25 cellular contexts compared by ENCODE assay signal in genomic region chr14:71713061-71713850, GRCh38.
DNase-seq lines count a peak whose midpoint lies in the region; ATAC-seq and TF ChIP-seq lines count a peak whose summit lies in the region.
"Had no signal": no experiment of that assay in that cellular context is flagged by ENCODE, and none has a peak within 500 bp of the region (broad histone marks: within the 10 kb centered on the region; RNA-seq: fewer than 3 reads in every experiment).

No MANE protein-coding gene starts in this region.

- H3K27me3 ChIP-seq in tibial artery: no peaks in the 10 kb centered on the region
- H3K27me3 ChIP-seq: adrenal gland, hepatocyte, left lung, neural progenitor cell, suprapubic skin had no signal

- intact Hi-C loops in tibial artery (cut with DNase I; ENCODE audit: low total_unique reads): no loop called here

- no peak for ATAC-seq in GM21390 (IDR thresholded peaks at IDR 0.05; ENCODE audit: unreplicated experiment)
- ATAC-seq in HG02763 (IDR thresholded peaks at IDR 0.05; ENCODE audit: unreplicated experiment): no peak
- ATAC-seq: left lung; psoas muscle; stimulated activated memory B cell treated with anti-CD40 and anti-IgM and Interleukin-4, amounts not matched to agents 10 μg/mL and 1 μg/mL and 100 μg/mL, for 72 hours had no signal

- DNase-seq in HCEC 1CT (peak; percentile 53), amniotic epithelial cell (ENCODE audit: low read depth) (peak; percentile 63), fibroblast of mammary gland (ENCODE audit: low read depth) (peak; percentile 60), tibial artery (no peak), NCI-H2171 treated with DMSO at 0.1 percent for 48 hours (lab: John Stamatoyannopoulos, UW) (no peak), mesenteric fat pad (ENCODE audit: low spot score) (no peak)
- DNase-seq: activated B cell treated with CpG ODN at 0.5 μM for 24 hours; activated CD4-positive, alpha-beta T cell treated with anti-CD3 and anti-CD28 coated beads, Interleukin-2, amount 50 U/mL, for 48 hours; activated T-cell treated with anti-CD3 and anti-CD28 coated beads for 4 hours; adrenal gland; caudate nucleus; CD4-positive, alpha-beta T cell; GF-D8; immature natural killer cell; left lung; psoas muscle; SW 1271 had no signal

- peak overlapping the region; percentile 64 to 69 for H3K27ac ChIP-seq in tibial artery
- H3K27ac ChIP-seq: adrenal gland, epithelial cell of prostate, hepatocyte, left lung, neural progenitor cell, psoas muscle, suprapubic skin had no signal

- H3K9me3 ChIP-seq in tibial artery: no peaks in the 10 kb centered on the region
- H3K9me3 ChIP-seq: adrenal gland, left lung, psoas muscle, suprapubic skin had no signal

- no peak overlapping the region for H3K4me3 ChIP-seq in fibroblast of mammary gland (ENCODE audit: control insufficient read depth, low read depth, low read length)
- H3K4me3 ChIP-seq in tibial artery: no peak overlapping the region
- H3K4me3 ChIP-seq: adrenal gland, hepatocyte, left lung, neural progenitor cell, psoas muscle, skin epidermis, suprapubic skin had no signal

- TF ChIP-seq CTCF in fibroblast of mammary gland (conservative IDR thresholded peaks at IDR 0.05; ENCODE audit: control insufficient read depth, insufficient read depth, low read depth, low read length) (no peak), tibial artery (IDR thresholded peaks at IDR 0.05) (no peak)

- H3K36me3 ChIP-seq in tibial artery: peaks cover 6 to 18% (median 7%) of the 10 kb centered on the region in 3 donors
- H3K36me3 ChIP-seq: neural progenitor cell had no signal

- peaks cover 0 to 44% (median 35%) of the 10 kb centered on the region in 4 donors for H3K4me1 ChIP-seq in tibial artery
- H3K4me1 ChIP-seq: left lung, psoas muscle had no signal

Comparison
In these comparisons a context has a peak if more than half of its experiments do, and no peak if none do; other contexts are left out.
1. DNase-seq: peak in HCEC 1CT (single experiment), amniotic epithelial cell (single experiment) and fibroblast of mammary gland (single experiment); none in tibial artery (0 of 2), NCI-H2171 treated with DMSO at 0.1 percent for 48 hours (single experiment) and mesenteric fat pad (single experiment).